Comparison of ENCODE assay signal across 8 cellular contexts in genomic region chr1:161225534-161226319, GRCh38. TPM values are rescaled to one million over a fixed set of nuclear protein-coding genes. Genes with fewer than 3 reads are reported as not detected.
DNase-seq lines count a peak whose midpoint lies in the region; ATAC-seq and FAIRE-seq lines count a peak whose summit lies in the region.

TOMM40L (plus strand) TSS chr1:161226060; CDS start chr1:161226490, 430 bp downstream.

- peak within 1 kb of the TSS; percentile 84 to 100 (median 100) for H3K4me3 Mint-ChIP-seq in naive B cell
- H3K4me3 Mint-ChIP-seq in stimulated activated memory B cell treated with anti-CD40 and anti-IgM and Interleukin-4, amounts not matched to agents 10 μg/mL and 1 μg/mL and 100 μg/mL, for 72 hours, result peak within 1 kb of the TSS; percentile 100

- peaks cover 22 to 34% (median 32%) of the 10 kb centered on the region in 3 donors for H3K27me3 Mint-ChIP-seq in naive B cell
- peaks cover 27% of the 10 kb centered on the region for H3K27me3 Mint-ChIP-seq in stimulated activated memory B cell treated with anti-CD40 and anti-IgM and Interleukin-4, amounts not matched to agents 10 μg/mL and 1 μg/mL and 100 μg/mL, for 72 hours

- H2AFZ ChIP-seq in Karpas-422 (ENCODE audit: low read length), result peak within 1 kb of the TSS; percentile 54

- peak within 1 kb of the TSS; percentile 85 to 99 (median 94) for H3K27ac Mint-ChIP-seq in naive B cell
- H3K27ac Mint-ChIP-seq in stimulated activated memory B cell treated with anti-CD40 and anti-IgM and Interleukin-4, amounts not matched to agents 10 μg/mL and 1 μg/mL and 100 μg/mL, for 72 hours, result peak within 1 kb of the TSS; percentile 93

- peak within 1 kb of the TSS; percentile 79 for H3K4me3 ChIP-seq in Karpas-422 (ENCODE audit: low read length)

- peaks cover 0 to 6% of the 10 kb centered on the region in 2 donors for H3K36me3 Mint-ChIP-seq in naive B cell
- peaks cover 28% of the 10 kb centered on the region for H3K36me3 Mint-ChIP-seq in stimulated activated memory B cell treated with anti-CD40 and anti-IgM and Interleukin-4, amounts not matched to agents 10 μg/mL and 1 μg/mL and 100 μg/mL, for 72 hours

- H3K4me1 ChIP-seq in Karpas-422 (ENCODE audit: low read length), result peaks cover 20% of the 10 kb centered on the region

- DNase-seq in EH (ENCODE audit: low read depth), result peak; percentile 100
- DNase-seq in Karpas-422, result peak; percentile 100
- peak; percentile 98 for DNase-seq in RCC 7860 (ENCODE audit: low spot score)
- peak; percentile 80 for DNase-seq in activated T-helper 1 cell treated with Interleukin-2 at 50 U/mL for 16 hours (ENCODE audit: low read depth)
- DNase-seq in fibroblast of gingiva (ENCODE audit: low read depth), result peak; percentile 100
- peak; percentile 80 for DNase-seq in naive B cell

- no peaks in the 10 kb centered on the region for H3K9me3 Mint-ChIP-seq in naive B cell
- no peaks in the 10 kb centered on the region for H3K9me3 Mint-ChIP-seq in stimulated activated memory B cell treated with anti-CD40 and anti-IgM and Interleukin-4, amounts not matched to agents 10 μg/mL and 1 μg/mL and 100 μg/mL, for 72 hours

- no peaks in the 10 kb centered on the region for H3K27me3 ChIP-seq in Karpas-422 (ENCODE audit: low read length)

- 0 out of 2 replicates have a peak, but pooled peaks cover 4% of the 10 kb centered on the region for H3K79me2 ChIP-seq in Karpas-422 (ENCODE audit: low read length)

- H3K27ac ChIP-seq in Karpas-422 (ENCODE audit: low read length), result peak within 1 kb of the TSS; percentile 43

- peak; percentile 91 for ATAC-seq in GM21825 (IDR thresholded peaks at IDR 0.05; ENCODE audit: unreplicated experiment)
- peak; percentile 92 to 93 for ATAC-seq in naive B cell (ENCODE audit: low read depth in 2 of 2)
- ATAC-seq in stimulated activated memory B cell treated with anti-CD40 and anti-IgM and Interleukin-4, amounts not matched to agents 10 μg/mL and 1 μg/mL and 100 μg/mL, for 72 hours, result peak; percentile 99

- no peaks in the 10 kb centered on the region for H4K20me1 ChIP-seq in Karpas-422 (ENCODE audit: insufficient read depth, low read depth, low read length)

- peak within 1 kb of the TSS; percentile 73 for H3K9ac ChIP-seq in Karpas-422 (ENCODE audit: low read length)

- peak; percentile 94 for FAIRE-seq in RCC 7860 (lab: Jason Lieb, UNC)

- no peaks in the 10 kb centered on the region for H3K9me2 ChIP-seq in Karpas-422 (replicated peaks; ENCODE audit: insufficient read depth, low read length)

- H3K4me2 ChIP-seq in Karpas-422 (ENCODE audit: low read depth, low read length, poor library complexity, severe bottlenecking), result peak within 1 kb of the TSS; percentile 87

- peaks cover 15 to 37% (median 36%) of the 10 kb centered on the region in 3 donors for H3K4me1 Mint-ChIP-seq in naive B cell
- H3K4me1 Mint-ChIP-seq in stimulated activated memory B cell treated with anti-CD40 and anti-IgM and Interleukin-4, amounts not matched to agents 10 μg/mL and 1 μg/mL and 100 μg/mL, for 72 hours, result peaks cover 30% of the 10 kb centered on the region

- H3K36me3 ChIP-seq in Karpas-422 (ENCODE audit: insufficient read depth, low read length), result peaks cover 12% of the 10 kb centered on the region; the same call in 1 of the 2 replicates

- H3K9me3 ChIP-seq in Karpas-422 (ENCODE audit: low read length), result no peaks in the 10 kb centered on the region

RNA-seq across cellular contexts. Expression of gene TOMM40L, which starts in this region (rescaled TPM):
- 9.5 and 12.6 TPM in 2 replicates for total RNA-seq in Karpas-422 (2014; rRNA removed; shearing (Covaris generic); ENCODE audit: low replicate concordance)
- 1 to 10 TPM; 1.5 to 5.8 (median 4.4) TPM for polyA plus RNA-seq in naive B cell (ENCODE audit: low read depth in 6 of 6)

Comparison
In these comparisons a context has a peak if more than half of its experiments do, and no peak if none do; other contexts are left out.
1. Peak in every context shown above with its lines: DNase-seq, ATAC-seq, H3K4me3 ChIP-seq and H3K27ac ChIP-seq.